Comparison of ENCODE assay signal across 1 cellular context in the genomic region with DNA sequence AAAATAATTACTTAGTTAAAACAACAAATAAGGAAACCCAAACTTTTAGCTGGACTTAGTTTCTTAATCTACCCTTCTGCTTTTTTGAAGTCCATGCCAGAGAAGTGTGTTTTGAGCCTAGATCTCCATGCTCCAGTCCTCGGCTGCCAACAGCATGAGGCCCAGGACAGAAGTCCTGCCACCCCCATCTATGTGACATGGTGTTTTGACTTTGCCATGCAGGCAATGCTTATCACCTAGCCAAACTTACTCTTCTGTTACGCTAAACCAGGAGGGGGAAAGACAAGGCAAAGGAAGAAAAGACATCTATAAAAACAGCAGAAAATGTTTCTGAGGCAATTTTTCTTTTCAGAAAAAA.
A peak's percentile ranks its signal among the peaks of the same experiment; 100 is the strongest.
TF ChIP-seq lines count a peak whose summit lies in the region.

No MANE protein-coding gene starts in this region.

TF ChIP-seq in HepG2, 621 proteins besides CTCF, POLR2A, EP300 and RAD21 (continued from another document):
- TF ChIP-seq, protein P1, sequence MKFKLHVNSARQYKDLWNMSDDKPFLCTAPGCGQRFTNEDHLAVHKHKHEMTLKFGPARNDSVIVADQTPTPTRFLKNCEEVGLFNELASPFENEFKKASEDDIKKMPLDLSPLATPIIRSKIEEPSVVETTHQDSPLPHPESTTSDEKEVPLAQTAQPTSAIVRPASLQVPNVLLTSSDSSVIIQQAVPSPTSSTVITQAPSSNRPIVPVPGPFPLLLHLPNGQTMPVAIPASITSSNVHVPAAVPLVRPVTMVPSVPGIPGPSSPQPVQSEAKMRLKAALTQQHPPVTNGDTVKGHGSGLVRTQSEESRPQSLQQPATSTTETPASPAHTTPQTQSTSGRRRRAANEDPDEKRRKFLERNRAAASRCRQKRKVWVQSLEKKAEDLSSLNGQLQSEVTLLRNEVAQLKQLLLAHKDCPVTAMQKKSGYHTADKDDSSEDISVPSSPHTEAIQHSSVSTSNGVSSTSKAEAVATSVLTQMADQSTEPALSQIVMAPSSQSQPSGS (CRISPR knock-in tag; IDR thresholded peaks at IDR 0.05), result 0 out of 2 replicates have a peak, but pooled peaks have one; percentile 7
- TF ChIP-seq MIXL1 (CRISPR knock-in tag; IDR thresholded peaks at IDR 0.05) (no peak), POLR2AphosphoS5 (IDR thresholded peaks at IDR 0.05; ENCODE audit: low read depth, low read length) (no peak), SSRP1 (CRISPR knock-in tag; IDR thresholded peaks at IDR 0.05) (no peak), ZSCAN30 (CRISPR knock-in tag; IDR thresholded peaks at IDR 0.05) (no peak), ZSCAN12 (CRISPR knock-in tag; IDR thresholded peaks at IDR 0.05) (no peak), HDAC6 (IDR thresholded peaks at IDR 0.05; ENCODE audit: low read depth, low read length) (peak; percentile 71; the same call in 1 of the 2 replicates), TBP (CRISPR knock-in tag; IDR thresholded peaks at IDR 0.05) (no peak; the same call in 1 of the 2 replicates), KDM5B (CRISPR knock-in tag; IDR thresholded peaks at IDR 0.05; ENCODE audit: borderline replicate concordance) (no peak), ZNF101 (CRISPR knock-in tag; IDR thresholded peaks at IDR 0.05; ENCODE audit: borderline replicate concordance, low read depth) (peak; percentile 63; the same call in 1 of the 2 replicates), ZNF878 (CRISPR knock-in tag; IDR thresholded peaks at IDR 0.05) (0 out of 2 replicates have a peak, but pooled peaks have one; percentile 3), FIP1L1 (IDR thresholded peaks at IDR 0.05; ENCODE audit: borderline replicate concordance, insufficient read depth, low read depth, low read length) (no peak), ZNF572 (CRISPR knock-in tag; IDR thresholded peaks at IDR 0.05) (0 out of 2 replicates have a peak, but pooled peaks have one; percentile 24), FOXA1 (IDR thresholded peaks at IDR 0.05) (no peak), FOXA1 (CRISPR knock-in tag; IDR thresholded peaks at IDR 0.05) (no peak), RFX1 (IDR thresholded peaks at IDR 0.05) (no peak), PHF8 (CRISPR knock-in tag; IDR thresholded peaks at IDR 0.05) (no peak), ZNF616 (CRISPR knock-in tag; IDR thresholded peaks at IDR 0.05; ENCODE audit: low read depth) (no peak), ZNF44 (CRISPR knock-in tag; IDR thresholded peaks at IDR 0.05) (no peak), NAIF1 (CRISPR knock-in tag; IDR thresholded peaks at IDR 0.05; ENCODE audit: borderline replicate concordance) (no peak), HNRNPL (IDR thresholded peaks at IDR 0.05; ENCODE audit: low read depth, low read length) (peak; percentile 81; the same call in 1 of the 2 replicates), ARHGAP35 (CRISPR knock-in tag; IDR thresholded peaks at IDR 0.05; ENCODE audit: borderline replicate concordance) (no peak), ZNF136 (CRISPR knock-in tag; IDR thresholded peaks at IDR 0.05; ENCODE audit: low read depth) (no peak), PAF1 (CRISPR knock-in tag; IDR thresholded peaks at IDR 0.05) (no peak), ZNF644 (CRISPR knock-in tag; IDR thresholded peaks at IDR 0.05; ENCODE audit: low read depth) (peak; percentile 52; the same call in 1 of the 2 replicates), NFIB (CRISPR knock-in tag; IDR thresholded peaks at IDR 0.05; ENCODE audit: borderline replicate concordance) (no peak), KAT7 (CRISPR knock-in tag; IDR thresholded peaks at IDR 0.05; ENCODE audit: borderline replicate concordance) (no peak), CBFB (CRISPR knock-in tag; IDR thresholded peaks at IDR 0.05) (no peak), ZBTB7B (CRISPR knock-in tag; IDR thresholded peaks at IDR 0.05) (no peak), MED1 (CRISPR knock-in tag; IDR thresholded peaks at IDR 0.05) (no peak)
- TF ChIP-seq, protein P2, sequence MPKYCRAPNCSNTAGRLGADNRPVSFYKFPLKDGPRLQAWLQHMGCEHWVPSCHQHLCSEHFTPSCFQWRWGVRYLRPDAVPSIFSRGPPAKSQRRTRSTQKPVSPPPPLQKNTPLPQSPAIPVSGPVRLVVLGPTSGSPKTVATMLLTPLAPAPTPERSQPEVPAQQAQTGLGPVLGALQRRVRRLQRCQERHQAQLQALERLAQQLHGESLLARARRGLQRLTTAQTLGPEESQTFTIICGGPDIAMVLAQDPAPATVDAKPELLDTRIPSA (CRISPR knock-in tag; IDR thresholded peaks at IDR 0.05; ENCODE audit: borderline replicate concordance), result no peak
- TF ChIP-seq, protein P3, sequence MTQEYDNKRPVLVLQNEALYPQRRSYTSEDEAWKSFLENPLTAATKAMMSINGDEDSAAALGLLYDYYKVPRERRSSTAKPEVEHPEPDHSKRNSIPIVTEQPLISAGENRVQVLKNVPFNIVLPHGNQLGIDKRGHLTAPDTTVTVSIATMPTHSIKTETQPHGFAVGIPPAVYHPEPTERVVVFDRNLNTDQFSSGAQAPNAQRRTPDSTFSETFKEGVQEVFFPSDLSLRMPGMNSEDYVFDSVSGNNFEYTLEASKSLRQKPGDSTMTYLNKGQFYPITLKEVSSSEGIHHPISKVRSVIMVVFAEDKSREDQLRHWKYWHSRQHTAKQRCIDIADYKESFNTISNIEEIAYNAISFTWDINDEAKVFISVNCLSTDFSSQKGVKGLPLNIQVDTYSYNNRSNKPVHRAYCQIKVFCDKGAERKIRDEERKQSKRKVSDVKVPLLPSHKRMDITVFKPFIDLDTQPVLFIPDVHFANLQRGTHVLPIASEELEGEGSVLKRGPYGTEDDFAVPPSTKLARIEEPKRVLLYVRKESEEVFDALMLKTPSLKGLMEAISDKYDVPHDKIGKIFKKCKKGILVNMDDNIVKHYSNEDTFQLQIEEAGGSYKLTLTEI (CRISPR knock-in tag; conservative IDR thresholded peaks at IDR 0.05), result no peak
- TF ChIP-seq, protein P4, sequence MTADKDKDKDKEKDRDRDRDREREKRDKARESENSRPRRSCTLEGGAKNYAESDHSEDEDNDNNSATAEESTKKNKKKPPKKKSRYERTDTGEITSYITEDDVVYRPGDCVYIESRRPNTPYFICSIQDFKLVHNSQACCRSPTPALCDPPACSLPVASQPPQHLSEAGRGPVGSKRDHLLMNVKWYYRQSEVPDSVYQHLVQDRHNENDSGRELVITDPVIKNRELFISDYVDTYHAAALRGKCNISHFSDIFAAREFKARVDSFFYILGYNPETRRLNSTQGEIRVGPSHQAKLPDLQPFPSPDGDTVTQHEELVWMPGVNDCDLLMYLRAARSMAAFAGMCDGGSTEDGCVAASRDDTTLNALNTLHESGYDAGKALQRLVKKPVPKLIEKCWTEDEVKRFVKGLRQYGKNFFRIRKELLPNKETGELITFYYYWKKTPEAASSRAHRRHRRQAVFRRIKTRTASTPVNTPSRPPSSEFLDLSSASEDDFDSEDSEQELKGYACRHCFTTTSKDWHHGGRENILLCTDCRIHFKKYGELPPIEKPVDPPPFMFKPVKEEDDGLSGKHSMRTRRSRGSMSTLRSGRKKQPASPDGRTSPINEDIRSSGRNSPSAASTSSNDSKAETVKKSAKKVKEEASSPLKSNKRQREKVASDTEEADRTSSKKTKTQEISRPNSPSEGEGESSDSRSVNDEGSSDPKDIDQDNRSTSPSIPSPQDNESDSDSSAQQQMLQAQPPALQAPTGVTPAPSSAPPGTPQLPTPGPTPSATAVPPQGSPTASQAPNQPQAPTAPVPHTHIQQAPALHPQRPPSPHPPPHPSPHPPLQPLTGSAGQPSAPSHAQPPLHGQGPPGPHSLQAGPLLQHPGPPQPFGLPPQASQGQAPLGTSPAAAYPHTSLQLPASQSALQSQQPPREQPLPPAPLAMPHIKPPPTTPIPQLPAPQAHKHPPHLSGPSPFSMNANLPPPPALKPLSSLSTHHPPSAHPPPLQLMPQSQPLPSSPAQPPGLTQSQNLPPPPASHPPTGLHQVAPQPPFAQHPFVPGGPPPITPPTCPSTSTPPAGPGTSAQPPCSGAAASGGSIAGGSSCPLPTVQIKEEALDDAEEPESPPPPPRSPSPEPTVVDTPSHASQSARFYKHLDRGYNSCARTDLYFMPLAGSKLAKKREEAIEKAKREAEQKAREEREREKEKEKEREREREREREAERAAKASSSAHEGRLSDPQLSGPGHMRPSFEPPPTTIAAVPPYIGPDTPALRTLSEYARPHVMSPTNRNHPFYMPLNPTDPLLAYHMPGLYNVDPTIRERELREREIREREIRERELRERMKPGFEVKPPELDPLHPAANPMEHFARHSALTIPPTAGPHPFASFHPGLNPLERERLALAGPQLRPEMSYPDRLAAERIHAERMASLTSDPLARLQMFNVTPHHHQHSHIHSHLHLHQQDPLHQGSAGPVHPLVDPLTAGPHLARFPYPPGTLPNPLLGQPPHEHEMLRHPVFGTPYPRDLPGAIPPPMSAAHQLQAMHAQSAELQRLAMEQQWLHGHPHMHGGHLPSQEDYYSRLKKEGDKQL (CRISPR knock-in tag; IDR thresholded peaks at IDR 0.05; ENCODE audit: low read depth), result no peak
- TF ChIP-seq, protein P5, sequence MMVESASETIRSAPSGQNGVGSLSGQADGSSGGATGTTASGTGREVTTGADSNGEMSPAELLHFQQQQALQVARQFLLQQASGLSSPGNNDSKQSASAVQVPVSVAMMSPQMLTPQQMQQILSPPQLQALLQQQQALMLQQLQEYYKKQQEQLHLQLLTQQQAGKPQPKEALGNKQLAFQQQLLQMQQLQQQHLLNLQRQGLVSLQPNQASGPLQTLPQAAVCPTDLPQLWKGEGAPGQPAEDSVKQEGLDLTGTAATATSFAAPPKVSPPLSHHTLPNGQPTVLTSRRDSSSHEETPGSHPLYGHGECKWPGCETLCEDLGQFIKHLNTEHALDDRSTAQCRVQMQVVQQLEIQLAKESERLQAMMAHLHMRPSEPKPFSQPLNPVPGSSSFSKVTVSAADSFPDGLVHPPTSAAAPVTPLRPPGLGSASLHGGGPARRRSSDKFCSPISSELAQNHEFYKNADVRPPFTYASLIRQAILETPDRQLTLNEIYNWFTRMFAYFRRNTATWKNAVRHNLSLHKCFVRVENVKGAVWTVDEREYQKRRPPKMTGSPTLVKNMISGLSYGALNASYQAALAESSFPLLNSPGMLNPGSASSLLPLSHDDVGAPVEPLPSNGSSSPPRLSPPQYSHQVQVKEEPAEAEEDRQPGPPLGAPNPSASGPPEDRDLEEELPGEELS (CRISPR knock-in tag; IDR thresholded peaks at IDR 0.05), result no peak
- TF ChIP-seq, protein P6, sequence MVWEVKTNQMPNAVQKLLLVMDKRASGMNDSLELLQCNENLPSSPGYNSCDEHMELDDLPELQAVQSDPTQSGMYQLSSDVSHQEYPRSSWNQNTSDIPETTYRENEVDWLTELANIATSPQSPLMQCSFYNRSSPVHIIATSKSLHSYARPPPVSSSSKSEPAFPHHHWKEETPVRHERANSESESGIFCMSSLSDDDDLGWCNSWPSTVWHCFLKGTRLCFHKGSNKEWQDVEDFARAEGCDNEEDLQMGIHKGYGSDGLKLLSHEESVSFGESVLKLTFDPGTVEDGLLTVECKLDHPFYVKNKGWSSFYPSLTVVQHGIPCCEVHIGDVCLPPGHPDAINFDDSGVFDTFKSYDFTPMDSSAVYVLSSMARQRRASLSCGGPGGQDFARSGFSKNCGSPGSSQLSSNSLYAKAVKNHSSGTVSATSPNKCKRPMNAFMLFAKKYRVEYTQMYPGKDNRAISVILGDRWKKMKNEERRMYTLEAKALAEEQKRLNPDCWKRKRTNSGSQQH (CRISPR knock-in tag; IDR thresholded peaks at IDR 0.05; ENCODE audit: low read depth), result 0 out of 2 replicates have a peak, but pooled peaks have one; percentile 0
- TF ChIP-seq, protein P7, sequence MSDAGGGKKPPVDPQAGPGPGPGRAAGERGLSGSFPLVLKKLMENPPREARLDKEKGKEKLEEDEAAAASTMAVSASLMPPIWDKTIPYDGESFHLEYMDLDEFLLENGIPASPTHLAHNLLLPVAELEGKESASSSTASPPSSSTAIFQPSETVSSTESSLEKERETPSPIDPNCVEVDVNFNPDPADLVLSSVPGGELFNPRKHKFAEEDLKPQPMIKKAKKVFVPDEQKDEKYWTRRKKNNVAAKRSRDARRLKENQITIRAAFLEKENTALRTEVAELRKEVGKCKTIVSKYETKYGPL (CRISPR knock-in tag; IDR thresholded peaks at IDR 0.05), result no peak
- TF ChIP-seq, protein P8, sequence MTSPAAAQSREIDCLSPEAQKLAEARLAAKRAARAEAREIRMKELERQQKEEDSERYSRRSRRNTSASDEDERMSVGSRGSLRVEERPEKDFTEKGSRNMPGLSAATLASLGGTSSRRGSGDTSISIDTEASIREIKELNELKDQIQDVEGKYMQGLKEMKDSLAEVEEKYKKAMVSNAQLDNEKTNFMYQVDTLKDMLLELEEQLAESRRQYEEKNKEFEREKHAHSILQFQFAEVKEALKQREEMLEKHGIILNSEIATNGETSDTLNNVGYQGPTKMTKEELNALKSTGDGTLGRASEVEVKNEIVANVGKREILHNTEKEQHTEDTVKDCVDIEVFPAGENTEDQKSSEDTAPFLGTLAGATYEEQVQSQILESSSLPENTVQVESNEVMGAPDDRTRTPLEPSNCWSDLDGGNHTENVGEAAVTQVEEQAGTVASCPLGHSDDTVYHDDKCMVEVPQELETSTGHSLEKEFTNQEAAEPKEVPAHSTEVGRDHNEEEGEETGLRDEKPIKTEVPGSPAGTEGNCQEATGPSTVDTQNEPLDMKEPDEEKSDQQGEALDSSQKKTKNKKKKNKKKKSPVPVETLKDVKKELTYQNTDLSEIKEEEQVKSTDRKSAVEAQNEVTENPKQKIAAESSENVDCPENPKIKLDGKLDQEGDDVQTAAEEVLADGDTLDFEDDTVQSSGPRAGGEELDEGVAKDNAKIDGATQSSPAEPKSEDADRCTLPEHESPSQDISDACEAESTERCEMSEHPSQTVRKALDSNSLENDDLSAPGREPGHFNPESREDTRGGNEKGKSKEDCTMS (CRISPR knock-in tag; conservative IDR thresholded peaks at IDR 0.05), result no peak
- TF ChIP-seq, protein P9, sequence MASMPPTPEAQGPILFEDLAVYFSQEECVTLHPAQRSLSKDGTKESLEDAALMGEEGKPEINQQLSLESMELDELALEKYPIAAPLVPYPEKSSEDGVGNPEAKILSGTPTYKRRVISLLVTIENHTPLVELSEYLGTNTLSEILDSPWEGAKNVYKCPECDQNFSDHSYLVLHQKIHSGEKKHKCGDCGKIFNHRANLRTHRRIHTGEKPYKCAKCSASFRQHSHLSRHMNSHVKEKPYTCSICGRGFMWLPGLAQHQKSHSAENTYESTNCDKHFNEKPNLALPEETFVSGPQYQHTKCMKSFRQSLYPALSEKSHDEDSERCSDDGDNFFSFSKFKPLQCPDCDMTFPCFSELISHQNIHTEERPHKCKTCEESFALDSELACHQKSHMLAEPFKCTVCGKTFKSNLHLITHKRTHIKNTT (CRISPR knock-in tag; IDR thresholded peaks at IDR 0.05), result no peak
- TF ChIP-seq, protein P10, sequence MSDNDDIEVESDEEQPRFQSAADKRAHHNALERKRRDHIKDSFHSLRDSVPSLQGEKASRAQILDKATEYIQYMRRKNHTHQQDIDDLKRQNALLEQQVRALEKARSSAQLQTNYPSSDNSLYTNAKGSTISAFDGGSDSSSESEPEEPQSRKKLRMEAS (IDR thresholded peaks at IDR 0.05), result peak; percentile 71
